In the genomic region with DNA sequence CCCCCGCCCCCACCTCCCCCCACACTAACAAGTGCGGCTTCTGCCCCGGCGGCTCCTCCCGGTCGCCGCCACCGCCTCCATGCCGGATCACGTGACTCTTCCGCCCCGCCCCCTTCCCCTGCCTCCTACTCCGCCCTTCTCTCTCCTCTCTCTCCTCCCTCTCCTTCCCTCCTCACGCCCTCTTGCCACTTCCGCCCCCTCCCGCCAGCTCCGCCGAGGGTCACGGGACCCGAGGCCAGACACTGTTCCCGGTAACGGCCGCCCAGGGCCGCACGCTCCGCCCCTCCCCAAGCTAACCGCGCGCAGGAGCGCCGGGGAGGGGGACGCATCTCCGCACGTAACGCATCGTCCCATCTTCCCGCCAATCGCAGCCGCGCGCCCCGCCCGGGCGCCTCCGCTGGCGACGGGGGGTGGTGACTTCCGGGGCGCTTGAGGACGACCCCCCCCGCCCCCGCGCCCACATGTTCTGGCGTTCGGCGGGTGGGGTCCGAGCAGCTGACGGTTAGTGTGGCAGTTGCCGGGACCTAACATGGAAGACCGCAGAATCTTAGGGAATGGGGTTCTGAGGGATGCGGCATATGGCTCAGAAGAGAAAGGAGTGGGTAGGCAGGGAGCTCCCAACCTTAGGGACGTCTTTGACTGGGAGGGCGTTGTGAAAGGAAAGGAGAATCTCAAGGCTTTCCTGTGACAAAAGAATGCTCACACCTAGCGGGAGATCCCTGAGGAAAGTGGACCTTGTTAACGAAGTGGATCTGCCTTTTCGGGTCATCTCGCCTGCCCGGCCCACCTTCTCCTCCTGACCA, we compare ENCODE assay signal across 8 cellular contexts. TPM values are rescaled to one million over a fixed set of nuclear protein-coding genes. Genes with fewer than 3 reads are reported as not detected.
DNase-seq lines count a peak whose midpoint lies in the region; ATAC-seq and TF ChIP-seq lines count a peak whose summit lies in the region.

A gene with protein sequence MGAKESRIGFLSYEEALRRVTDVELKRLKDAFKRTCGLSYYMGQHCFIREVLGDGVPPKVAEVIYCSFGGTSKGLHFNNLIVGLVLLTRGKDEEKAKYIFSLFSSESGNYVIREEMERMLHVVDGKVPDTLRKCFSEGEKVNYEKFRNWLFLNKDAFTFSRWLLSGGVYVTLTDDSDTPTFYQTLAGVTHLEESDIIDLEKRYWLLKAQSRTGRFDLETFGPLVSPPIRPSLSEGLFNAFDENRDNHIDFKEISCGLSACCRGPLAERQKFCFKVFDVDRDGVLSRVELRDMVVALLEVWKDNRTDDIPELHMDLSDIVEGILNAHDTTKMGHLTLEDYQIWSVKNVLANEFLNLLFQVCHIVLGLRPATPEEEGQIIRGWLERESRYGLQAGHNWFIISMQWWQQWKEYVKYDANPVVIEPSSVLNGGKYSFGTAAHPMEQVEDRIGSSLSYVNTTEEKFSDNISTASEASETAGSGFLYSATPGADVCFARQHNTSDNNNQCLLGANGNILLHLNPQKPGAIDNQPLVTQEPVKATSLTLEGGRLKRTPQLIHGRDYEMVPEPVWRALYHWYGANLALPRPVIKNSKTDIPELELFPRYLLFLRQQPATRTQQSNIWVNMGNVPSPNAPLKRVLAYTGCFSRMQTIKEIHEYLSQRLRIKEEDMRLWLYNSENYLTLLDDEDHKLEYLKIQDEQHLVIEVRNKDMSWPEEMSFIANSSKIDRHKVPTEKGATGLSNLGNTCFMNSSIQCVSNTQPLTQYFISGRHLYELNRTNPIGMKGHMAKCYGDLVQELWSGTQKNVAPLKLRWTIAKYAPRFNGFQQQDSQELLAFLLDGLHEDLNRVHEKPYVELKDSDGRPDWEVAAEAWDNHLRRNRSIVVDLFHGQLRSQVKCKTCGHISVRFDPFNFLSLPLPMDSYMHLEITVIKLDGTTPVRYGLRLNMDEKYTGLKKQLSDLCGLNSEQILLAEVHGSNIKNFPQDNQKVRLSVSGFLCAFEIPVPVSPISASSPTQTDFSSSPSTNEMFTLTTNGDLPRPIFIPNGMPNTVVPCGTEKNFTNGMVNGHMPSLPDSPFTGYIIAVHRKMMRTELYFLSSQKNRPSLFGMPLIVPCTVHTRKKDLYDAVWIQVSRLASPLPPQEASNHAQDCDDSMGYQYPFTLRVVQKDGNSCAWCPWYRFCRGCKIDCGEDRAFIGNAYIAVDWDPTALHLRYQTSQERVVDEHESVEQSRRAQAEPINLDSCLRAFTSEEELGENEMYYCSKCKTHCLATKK (N-terminal part only) (minus strand): TSS at position 92 of the 803 bp plus-strand sequence. CDS start 194 bp downstream, outside the sequence.

- H3K9me3 ChIP-seq in AG04450 (ENCODE audit: control insufficient read depth, insufficient read depth, low read length) (peaks cover 3% of the 10 kb centered on the region; the same call in 1 of the 2 replicates), spleen (no peaks in the 10 kb centered on the region)

- POLR2A ChIA-PET in AG04450 (lab: Yijun Ruan, JAX) (interaction anchor here (0.6 to 2.1 kb wide), 11 partner anchors 12 to 685 kb away, joined by 3 to 12 read pairs (median 4); a partner anchor contains a TSS), WTC11 (lab: Charles Lee) (interaction anchor here (0.5 to 1.4 kb wide), 4 partner anchors 21 to 254 kb away, joined by 3 to 7 read pairs (median 3); a partner anchor contains a TSS)

- CTCF ChIA-PET in AG04450 (lab: Charles Lee) = interaction anchor here (0.6 to 0.7 kb wide), 2 partner anchors 14 to 139 kb away, joined by 4 to 5 read pairs; no protein-coding TSS in a partner anchor
- CTCF ChIA-PET in WTC11 (lab: Charles Lee) = interaction anchor here (0.6 to 1.3 kb wide), 8 partner anchors 9 to 210 kb away, joined by 3 to 10 read pairs (median 3); no protein-coding TSS in a partner anchor

- H3K27ac Mint-ChIP-seq in WTC11 (peak within 1 kb of the TSS; percentile 98), immature natural killer cell (peak within 1 kb of the TSS; percentile 93 to 98 (median 97))

- TF ChIP-seq CTCF in AG04450 (IDR thresholded peaks at IDR 0.05; ENCODE audit: low read depth, low read length) = peak; percentile 32
- TF ChIP-seq CTCF in WTC11 (IDR thresholded peaks at IDR 0.05) = no peak
- no peak for TF ChIP-seq CTCF in cardiac fibroblast (IDR thresholded peaks at IDR 0.05; ENCODE audit: low read depth, low read length)
- peak in 9 of 11 experiments; percentile 20 to 65 (median 45) for TF ChIP-seq CTCF in spleen (IDR thresholded peaks at IDR 0.05 in 8 of 11, conservative IDR thresholded peaks at IDR 0.05 in 3 of 11)

- TF ChIP-seq POLR2A in spleen (IDR thresholded peaks at IDR 0.05) = peak in 1 of 3 donors; percentile 85

- H3K27me3 Mint-ChIP-seq in WTC11 (ENCODE audit: low read depth) (no peaks in the 10 kb centered on the region), immature natural killer cell (ENCODE audit: low read depth in 3 of 3) (peaks cover 8 to 13% (median 13%) of the 10 kb centered on the region in 3 donors)

- H3K9me3 Mint-ChIP-seq in WTC11 (no peaks in the 10 kb centered on the region), immature natural killer cell (no peaks in the 10 kb centered on the region)

- peak; percentile 60 for ATAC-seq in GM18870 (IDR thresholded peaks at IDR 0.05; ENCODE audit: unreplicated experiment)
- peak; percentile 78 for ATAC-seq in HG03135 (IDR thresholded peaks at IDR 0.05; ENCODE audit: unreplicated experiment)
- peak; percentile 95 for ATAC-seq in WTC11

- H3K4me3 ChIP-seq in AG04450 (ENCODE audit: low read depth, low read length) (peak within 1 kb of the TSS; percentile 93), cardiac fibroblast (replicated peaks in 1 of 2; ENCODE audit: low read depth in 2 of 2, low read length in 2 of 2) (peak within 1 kb of the TSS; percentile 92 to 95), spleen (peak within 1 kb of the TSS; percentile 72 to 98 (median 86))

- no peaks in the 10 kb centered on the region for H3K36me3 Mint-ChIP-seq in WTC11
- no peaks in the 10 kb centered on the region for H3K36me3 Mint-ChIP-seq in immature natural killer cell

- peaks cover 22 to 89% (median 73%) of the 10 kb centered on the region in 6 donors for H3K4me1 ChIP-seq in spleen

- no peaks in the 10 kb centered on the region for H3K36me3 ChIP-seq in spleen

- intact Hi-C loops in spleen (cut with DNase I; ENCODE audit: low total_unique reads) = no loop called here

- H3K4me3 Mint-ChIP-seq in WTC11 (peak within 1 kb of the TSS; percentile 98), immature natural killer cell (peak within 1 kb of the TSS; percentile 94 to 97 (median 95))

- peak; percentile 96 for DNase-seq in AG04450 (ENCODE audit: low read depth, low spot score)
- peak; percentile 98 for DNase-seq in NCI-H2227 (lab: John Stamatoyannopoulos, UW; ENCODE audit: unreplicated experiment)
- peak; percentile 98 for DNase-seq in WTC11 (ENCODE audit: low spot score)
- peak; percentile 98 to 100 for DNase-seq in cardiac fibroblast (ENCODE audit: low read depth in 2 of 2)
- DNase-seq in immature natural killer cell = peak; percentile 94 to 96 (median 95)
- peak; percentile 100 for DNase-seq in spleen

- no peaks in the 10 kb centered on the region for H3K27me3 ChIP-seq in AG04450 (ENCODE audit: control insufficient read depth, insufficient read depth, low read length)
- no peaks in the 10 kb centered on the region for H3K27me3 ChIP-seq in spleen (replicated peaks in 1 of 7)

- H3K27ac ChIP-seq in AG04450 (ENCODE audit: low read depth, low read length) (peak within 1 kb of the TSS; percentile 94), spleen (peak within 1 kb of the TSS; percentile 88 to 98 (median 95))

- WGBS in spleen, 5 donors = 0 to 1% (median 1%) methylated on average over 45 to 68 of the region's 68 CpGs

- peaks cover 45% of the 10 kb centered on the region for H3K4me1 Mint-ChIP-seq in WTC11
- peaks cover 34 to 44% of the 10 kb centered on the region in 2 donors for H3K4me1 Mint-ChIP-seq in immature natural killer cell

TF ChIP-seq in WTC11, 78 proteins besides CTCF, POLR2A, EP300 and RAD21 (continues in another document):
- TF ChIP-seq TEAD1 (CRISPR knock-in tag; IDR thresholded peaks at IDR 0.05) = peak; percentile 70; the same call in 1 of the 2 replicates
- no peak for TF ChIP-seq HMGA2 (CRISPR knock-in tag; IDR thresholded peaks at IDR 0.05)
- peak; percentile 94 for TF ChIP-seq ETV6 (CRISPR knock-in tag; IDR thresholded peaks at IDR 0.05)
- TF ChIP-seq, protein P1, sequence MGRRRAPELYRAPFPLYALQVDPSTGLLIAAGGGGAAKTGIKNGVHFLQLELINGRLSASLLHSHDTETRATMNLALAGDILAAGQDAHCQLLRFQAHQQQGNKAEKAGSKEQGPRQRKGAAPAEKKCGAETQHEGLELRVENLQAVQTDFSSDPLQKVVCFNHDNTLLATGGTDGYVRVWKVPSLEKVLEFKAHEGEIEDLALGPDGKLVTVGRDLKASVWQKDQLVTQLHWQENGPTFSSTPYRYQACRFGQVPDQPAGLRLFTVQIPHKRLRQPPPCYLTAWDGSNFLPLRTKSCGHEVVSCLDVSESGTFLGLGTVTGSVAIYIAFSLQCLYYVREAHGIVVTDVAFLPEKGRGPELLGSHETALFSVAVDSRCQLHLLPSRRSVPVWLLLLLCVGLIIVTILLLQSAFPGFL (CRISPR knock-in tag; IDR thresholded peaks at IDR 0.05; ENCODE audit: borderline replicate concordance) = peak; percentile 35; the same call in 1 of the 2 replicates
- TF ChIP-seq, protein P2, sequence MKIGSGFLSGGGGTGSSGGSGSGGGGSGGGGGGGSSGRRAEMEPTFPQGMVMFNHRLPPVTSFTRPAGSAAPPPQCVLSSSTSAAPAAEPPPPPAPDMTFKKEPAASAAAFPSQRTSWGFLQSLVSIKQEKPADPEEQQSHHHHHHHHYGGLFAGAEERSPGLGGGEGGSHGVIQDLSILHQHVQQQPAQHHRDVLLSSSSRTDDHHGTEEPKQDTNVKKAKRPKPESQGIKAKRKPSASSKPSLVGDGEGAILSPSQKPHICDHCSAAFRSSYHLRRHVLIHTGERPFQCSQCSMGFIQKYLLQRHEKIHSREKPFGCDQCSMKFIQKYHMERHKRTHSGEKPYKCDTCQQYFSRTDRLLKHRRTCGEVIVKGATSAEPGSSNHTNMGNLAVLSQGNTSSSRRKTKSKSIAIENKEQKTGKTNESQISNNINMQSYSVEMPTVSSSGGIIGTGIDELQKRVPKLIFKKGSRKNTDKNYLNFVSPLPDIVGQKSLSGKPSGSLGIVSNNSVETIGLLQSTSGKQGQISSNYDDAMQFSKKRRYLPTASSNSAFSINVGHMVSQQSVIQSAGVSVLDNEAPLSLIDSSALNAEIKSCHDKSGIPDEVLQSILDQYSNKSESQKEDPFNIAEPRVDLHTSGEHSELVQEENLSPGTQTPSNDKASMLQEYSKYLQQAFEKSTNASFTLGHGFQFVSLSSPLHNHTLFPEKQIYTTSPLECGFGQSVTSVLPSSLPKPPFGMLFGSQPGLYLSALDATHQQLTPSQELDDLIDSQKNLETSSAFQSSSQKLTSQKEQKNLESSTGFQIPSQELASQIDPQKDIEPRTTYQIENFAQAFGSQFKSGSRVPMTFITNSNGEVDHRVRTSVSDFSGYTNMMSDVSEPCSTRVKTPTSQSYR (CRISPR knock-in tag; IDR thresholded peaks at IDR 0.05) = no peak
- TF ChIP-seq ATF1 (CRISPR knock-in tag; IDR thresholded peaks at IDR 0.05) = no peak

RNA-seq across cellular contexts. Expression of the gene that starts here (rescaled TPM):
- polyA plus RNA-seq in AG04450 (2011; rRNA removed) (40.7 and 42.6 TPM in 2 replicates), immature natural killer cell (1 to 10 TPM; 4.5 to 8.1 (median 5.5) TPM), spleen (10 to 100 TPM in 1 of 3 donors, 1 to 10 TPM in 2; 7.3 to 11.1 (median 9.7) TPM)
- 43.6 and 60.7 TPM in 2 replicates for polyA minus RNA-seq in AG04450 (2011; rRNA and poly(A)+ RNA removed)
- total RNA-seq in WTC11 (2021) (91.7 to 103 TPM (median 96.1 TPM) in 3 replicates), spleen (100 to 1,000 TPM in 3 of 7 donors, 10 to 100 TPM in 4; 68.5 to 115 (median 85.7) TPM)

Comparison
In these comparisons a context has a peak if more than half of its experiments do, and no peak if none do; other contexts are left out.
1. Peak in every context shown above with its lines: DNase-seq, ATAC-seq, H3K4me3 ChIP-seq and H3K27ac ChIP-seq.
2. CTCF ChIP-seq: peak in AG04450 (single experiment) and spleen (9 of 11); none in WTC11 (single experiment) and cardiac fibroblast (single experiment).